In genomic region chr12:31752450-31752849, GRCh38 we compare ENCODE assay signal across 2 cellular contexts.
TF ChIP-seq lines count a peak whose summit lies in the region.

No MANE protein-coding gene starts in this region.

TF ChIP-seq in HCT116, 20 proteins besides CTCF, POLR2A, EP300 and RAD21 (continued from another document):
- no peak for TF ChIP-seq REST (IDR thresholded peaks at IDR 0.05; ENCODE audit: low read depth)

TF ChIP-seq in WTC11, 78 proteins besides CTCF, POLR2A, EP300 and RAD21 (continued from another document):
- TF ChIP-seq ERG (CRISPR knock-in tag; IDR thresholded peaks at IDR 0.05) (no peak), NFYB (CRISPR knock-in tag; conservative IDR thresholded peaks at IDR 0.05; ENCODE audit: low read depth) (no peak), CDX4 (CRISPR knock-in tag; IDR thresholded peaks at IDR 0.05; ENCODE audit: borderline replicate concordance) (no peak), ESRRA (CRISPR knock-in tag; IDR thresholded peaks at IDR 0.05; ENCODE audit: borderline replicate concordance) (no peak), USF1 (CRISPR knock-in tag; IDR thresholded peaks at IDR 0.05) (no peak), ZNF532 (CRISPR knock-in tag; IDR thresholded peaks at IDR 0.05; ENCODE audit: borderline replicate concordance) (no peak), USF2 (CRISPR knock-in tag; IDR thresholded peaks at IDR 0.05) (no peak), SP1 (CRISPR knock-in tag; conservative IDR thresholded peaks at IDR 0.05) (no peak), OVOL2 (CRISPR knock-in tag; IDR thresholded peaks at IDR 0.05; ENCODE audit: borderline replicate concordance) (no peak), PRDM15 (CRISPR knock-in tag; IDR thresholded peaks at IDR 0.05) (no peak)
TF ChIP-seq in WTC11: peak in this region for 0.
